1 cellular context compared by ENCODE assay signal in genomic region chr1:23957096-23957495, GRCh38.
TF ChIP-seq lines count a peak whose summit lies in the region.

No MANE protein-coding gene starts in this region.

TF ChIP-seq in GM23338, 12 proteins besides CTCF, POLR2A, EP300 and RAD21 (continued from another document):
- no peak for TF ChIP-seq ETS1 (IDR thresholded peaks at IDR 0.05)
- no peak for TF ChIP-seq JUNB (IDR thresholded peaks at IDR 0.05; ENCODE audit: unreplicated experiment)
- TF ChIP-seq STAT1 (IDR thresholded peaks at IDR 0.05; ENCODE audit: unreplicated experiment) = no peak
- TF ChIP-seq REST (IDR thresholded peaks at IDR 0.05; ENCODE audit: unreplicated experiment) = no peak
- no peak for TF ChIP-seq NANOG (IDR thresholded peaks at IDR 0.05; ENCODE audit: borderline replicate concordance)
- TF ChIP-seq ZNF462 (CRISPR knock-in tag; IDR thresholded peaks at IDR 0.05) = no peak
- no peak for TF ChIP-seq EZH2 (IDR thresholded peaks at IDR 0.05; ENCODE audit: low read depth, unreplicated experiment)
- no peak for TF ChIP-seq ZNF114 (CRISPR knock-in tag; IDR thresholded peaks at IDR 0.05)
- no peak for TF ChIP-seq CREB1 (CRISPR knock-in tag; IDR thresholded peaks at IDR 0.05; ENCODE audit: low read depth)
- no peak for TF ChIP-seq ZNF331 (CRISPR knock-in tag; IDR thresholded peaks at IDR 0.05; ENCODE audit: low read depth)
- no peak for TF ChIP-seq POLR2AphosphoS5 (IDR thresholded peaks at IDR 0.05; ENCODE audit: low read depth)
TF ChIP-seq in GM23338: peak in this region for 0.
